Comparison of ENCODE assay signal across 8 cellular contexts in the genomic region with DNA sequence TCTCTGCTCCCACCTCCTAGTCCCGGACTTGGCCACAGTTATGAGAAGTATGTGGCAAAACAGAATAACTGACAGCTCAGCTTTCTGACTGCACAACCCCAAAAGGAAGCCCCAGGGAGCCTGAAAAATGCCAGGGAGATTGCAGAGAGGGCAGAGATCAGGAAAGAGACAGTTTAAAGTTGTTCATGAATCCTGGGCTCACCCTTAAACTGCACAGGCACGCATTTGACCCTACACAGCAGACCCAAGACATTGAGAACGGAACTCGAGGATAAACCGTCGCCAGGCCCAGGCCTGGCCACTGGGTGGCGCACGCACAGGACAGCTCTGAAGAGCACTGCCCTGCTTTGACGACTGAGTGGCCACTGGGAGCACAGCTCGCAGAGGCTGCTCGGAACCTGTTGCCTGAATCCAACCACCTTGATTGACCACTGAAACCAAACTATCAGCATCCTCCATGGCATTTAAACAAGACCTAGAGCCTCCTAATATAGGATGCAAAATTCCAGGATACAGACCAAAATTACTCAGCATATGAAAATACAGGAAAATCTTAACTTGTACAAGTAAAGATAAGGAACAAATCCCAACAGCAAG.
DNase-seq lines count a peak whose midpoint lies in the region; ATAC-seq, FAIRE-seq and TF ChIP-seq lines count a peak whose summit lies in the region.

No MANE protein-coding gene starts in this region.

- peak; percentile 65 for ATAC-seq in body of pancreas
- no peak for ATAC-seq in HG03354 (IDR thresholded peaks at IDR 0.05; ENCODE audit: poor library complexity, severe bottlenecking, unreplicated experiment)
- ATAC-seq in GM21717 (IDR thresholded peaks at IDR 0.05; ENCODE audit: unreplicated experiment), result no peak

- 22 to 32% methylated on average over 8 to 11 of the region's 11 CpGs for WGBS in body of pancreas, 2 donors

- no peaks in the 10 kb centered on the region for H3K36me3 ChIP-seq in body of pancreas (replicated peaks in 1 of 2; ENCODE audit: insufficient read depth in 1 of 2, low read depth in 2 of 2)

- TF ChIP-seq CTCF in body of pancreas (IDR thresholded peaks at IDR 0.05), result peak in 5 of 7 experiments; percentile 16 to 51 (median 35)

- in situ Hi-C loops in SK-MEL-5 (cut with HindIII; ENCODE audit: low pct_unique_long_range_greater_than_20kb, low sequenced_read_pairs), result no loop called here

- H3K27ac ChIP-seq in body of pancreas, result no peak overlapping the region

- no peaks in the 10 kb centered on the region for H3K9me3 ChIP-seq in body of pancreas

- FAIRE-seq in HTR-8/SVneo (lab: Jason Lieb, UNC), result peak; percentile 96

- no peak overlapping the region for H3K4me3 ChIP-seq in body of pancreas

- TF ChIP-seq POLR2A in body of pancreas (IDR thresholded peaks at IDR 0.05), result no peak

- H3K27me3 ChIP-seq in body of pancreas, result no peaks in the 10 kb centered on the region

- H3K4me1 ChIP-seq in body of pancreas, result no peaks in the 10 kb centered on the region

- DNase-seq in DMS114 treated with DMSO at 0.1 percent for 48 hours (lab: John Stamatoyannopoulos, UW; ENCODE audit: unreplicated experiment) (peak; percentile 45), HTR-8/SVneo (ENCODE audit: insufficient read length, low spot score) (peak; percentile 87), SK-MEL-5 (ENCODE audit: low read depth, low spot score) (peak; percentile 79), body of pancreas (peak in 3 of 4 donors; percentile 43 to 66 (median 49)), islet precursor cell (peak; percentile 85)
- DNase-seq in stimulated activated CD4-positive, alpha-beta T cell treated with anti-CD3 and anti-CD28 coated beads, Interleukin-4, amount 100 ng/mL, for 24 hours, result peak; percentile 45

- intact Hi-C loops in body of pancreas (cut with DNase I), result no loop called here
